Comparison of ENCODE assay signal across 8 cellular contexts in the genomic region with DNA sequence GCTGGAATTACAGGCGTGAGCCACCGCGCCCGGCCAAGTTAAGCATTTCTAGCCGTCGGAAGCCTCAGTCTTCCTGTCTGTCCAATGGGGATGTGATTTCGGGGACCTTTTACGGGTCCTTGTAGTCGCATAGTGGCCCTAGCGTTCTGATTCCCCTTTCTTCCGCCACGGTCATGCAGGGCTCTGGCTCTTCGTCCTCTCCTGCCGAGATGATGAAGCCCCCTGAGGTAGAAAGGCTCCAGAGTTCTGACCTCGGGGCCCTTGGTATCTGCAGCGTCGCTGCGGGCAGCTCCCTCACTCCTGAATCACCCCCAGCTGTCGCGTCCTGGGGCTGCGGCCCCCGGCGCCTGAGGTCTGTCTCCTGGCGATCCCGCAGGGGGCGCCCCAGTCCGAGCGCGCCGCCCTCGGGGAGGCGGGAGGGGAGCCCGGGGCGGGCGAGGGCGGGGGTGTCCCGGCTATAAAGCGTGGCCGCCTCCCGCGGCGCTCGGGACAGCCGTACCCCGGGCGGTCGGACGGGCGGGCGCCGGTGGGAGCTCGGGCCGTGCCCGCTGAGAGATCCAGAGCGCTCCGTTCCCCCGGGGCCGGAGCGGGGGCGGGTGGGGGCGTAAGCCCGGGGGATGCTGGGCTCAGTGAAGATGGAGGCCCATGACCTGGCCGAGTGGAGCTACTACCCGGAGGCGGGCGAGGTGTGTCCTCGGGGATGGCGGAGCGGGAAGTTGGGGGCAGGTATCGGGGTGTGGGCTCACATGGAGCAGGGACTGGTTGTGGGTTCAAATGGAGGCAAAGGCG. TPM values are rescaled to one million over a fixed set of nuclear protein-coding genes. Genes with fewer than 3 reads are reported as not detected.
DNase-seq lines count a peak whose midpoint lies in the region; ATAC-seq and TF ChIP-seq lines count a peak whose summit lies in the region.

A gene (plus strand): TSS at position 487 of the 789 bp plus-strand sequence. CDS start 131 bp downstream, at position 618.

- H3K9me3 ChIP-seq in T-helper 17 cell (ENCODE audit: control insufficient read depth, low read length, poor library complexity, severe bottlenecking), result no peaks in the 10 kb centered on the region
- no peaks in the 10 kb centered on the region for H3K9me3 ChIP-seq in mammary epithelial cell (replicated peaks; ENCODE audit: insufficient read depth, low read length)

- no peak within 1 kb of the TSS for H3K9ac ChIP-seq in mammary epithelial cell (ENCODE audit: insufficient read depth, low read length)

- H2AFZ ChIP-seq in mammary epithelial cell (ENCODE audit: low read depth, low read length), result peak within 1 kb of the TSS; percentile 90

- 36% methylated on average over 17 of the region's 71 CpGs for WGBS in mammary epithelial cell (ENCODE audit: low coverage, missing lambda C conversion rate)

- H3K4me3 ChIP-seq in GM12865 (ENCODE audit: low read depth, low read length) (peak within 1 kb of the TSS; percentile 64), HL-60 (replicated peaks; ENCODE audit: insufficient read depth, low read length) (peak within 1 kb of the TSS; percentile 37), mammary epithelial cell (replicated peaks in 1 of 3; ENCODE audit: insufficient read depth in 1 of 3, low read depth in 2 of 3, low read length in 3 of 3) (peak within 1 kb of the TSS; percentile 49 to 53 (median 52))

- peak; percentile 13 for ATAC-seq in T-helper 17 cell

- H3K4me3 Mint-ChIP-seq in T-helper 17 cell, result peak within 1 kb of the TSS; percentile 100

- no peaks in the 10 kb centered on the region for H4K20me1 ChIP-seq in mammary epithelial cell (ENCODE audit: insufficient read depth, low read length)

- peaks cover 13% of the 10 kb centered on the region for H3K27me3 Mint-ChIP-seq in T-helper 17 cell

- BruUV-seq in mammary epithelial cell (replicated peaks; lab: Mats Ljungman, UMichigan), result no TSS peak

- peak within 1 kb of the TSS; percentile 99 for H3K27ac Mint-ChIP-seq in T-helper 17 cell

- H3K79me2 ChIP-seq in mammary epithelial cell (ENCODE audit: insufficient read depth, low read length), result peaks cover 38% of the 10 kb centered on the region

- TF ChIP-seq CTCF in GM12865 (IDR thresholded peaks at IDR 0.05; ENCODE audit: insufficient read depth, low read depth, low read length, missing control alignments) (peak; percentile 64), HL-60 (IDR thresholded peaks at IDR 0.05; ENCODE audit: insufficient read depth, low read length) (no peak), mammary epithelial cell (conservative IDR thresholded peaks at IDR 0.05 in 1 of 2, IDR thresholded peaks at IDR 0.05 in 1 of 2; ENCODE audit: extremely low read depth in 1 of 2, insufficient read depth in 1 of 2, low read depth in 1 of 2, low read length in 2 of 2) (peak; percentile 5 to 47)

- dilution Hi-C loops in mammary epithelial cell (cut with HindIII; ENCODE audit: low sequenced_read_pairs), result no loop called here

- DNase-seq in GM12865 (ENCODE audit: low read depth) (peak; percentile 69), HL-60 (ENCODE audit: low read depth in 1 of 2, low spot score in 1 of 2) (no peak), T-helper 17 cell (peak; percentile 47 to 58 (median 56)), mammary epithelial cell (no peak), left kidney (ENCODE audit: low read depth, low spot score) (peak; percentile 54), DMS153 (lab: John Stamatoyannopoulos, UW) (no peak), NCI-H2029 treated with DMSO at 0.1 percent for 48 hours (lab: John Stamatoyannopoulos, UW) (no peak)
- DNase-seq in stimulated activated CD8-positive, alpha-beta memory T cell treated with anti-CD3 and anti-CD28 coated beads, Interleukin-15, amount 100 ng/mL, for 24 hours (ENCODE audit: low read depth), result peak; percentile 30

- intact Hi-C loops in mammary epithelial cell (cut with micrococcal nuclease), result loop anchor here (1.0 kb wide), 1 partner anchor 22 kb away; a partner anchor contains a TSS

- peaks cover 4% of the 10 kb centered on the region for H3K36me3 Mint-ChIP-seq in T-helper 17 cell (ENCODE audit: low read depth)

- in situ Hi-C loops in mammary epithelial cell (cut with MboI; ENCODE audit: low sequenced_read_pairs in 2 of 2), result no loop called here

- no peak within 1 kb of the TSS for H3K27ac ChIP-seq in HL-60 (replicated peaks)
- no peak within 1 kb of the TSS for H3K27ac ChIP-seq in mammary epithelial cell (ENCODE audit: insufficient read depth, low read depth, low read length)

- H3K4me1 ChIP-seq in mammary epithelial cell (ENCODE audit: insufficient read depth, low read length), result no peaks in the 10 kb centered on the region

- CTCF ChIA-PET in mammary epithelial cell (lab: Charles Lee; ENCODE audit: low non-redundant PET), result interaction anchor here (0.7 to 1.0 kb wide), 2 partner anchors 47 to 95 kb away, joined by 15 to 16 read pairs; a partner anchor contains a TSS

- H3K4me2 ChIP-seq in mammary epithelial cell (ENCODE audit: insufficient read depth, low read depth, low read length), result peak within 1 kb of the TSS; percentile 90

- H3K36me3 ChIP-seq in mammary epithelial cell (ENCODE audit: insufficient read depth, low read length), result peaks cover 3% of the 10 kb centered on the region

- H3K4me1 Mint-ChIP-seq in T-helper 17 cell, result peaks cover 35% of the 10 kb centered on the region

- peaks cover 31% of the 10 kb centered on the region for H3K27me3 ChIP-seq in HL-60 (ENCODE audit: insufficient read depth, poor library complexity, severe bottlenecking)
- peaks cover 2% of the 10 kb centered on the region for H3K27me3 ChIP-seq in mammary epithelial cell (ENCODE audit: insufficient read depth, low read length)

RNA-seq across cellular contexts. Expression of the gene that starts here (rescaled TPM):
- total RNA-seq in T-helper 17 cell (not detected), mammary epithelial cell (not detected)
- polyA plus RNA-seq in mammary epithelial cell, result not detected
- polyA minus RNA-seq in mammary epithelial cell, result not detected

Comparison
In these comparisons a context has a peak if more than half of its experiments do, and no peak if none do; other contexts are left out.
1. Peak in DNase-seq and ATAC-seq in T-helper 17 cell; RNA of the gene not detected or under 1 TPM.
2. DNase-seq: peak in GM12865 (single experiment), left kidney (single experiment) and stimulated activated CD8-positive, alpha-beta memory T cell treated with anti-CD3 and anti-CD28 coated beads, Interleukin-15, amount 100 ng/mL, for 24 hours (single experiment); none in HL-60 (0 of 2), mammary epithelial cell (single experiment), DMS153 (single experiment) and NCI-H2029 treated with DMSO at 0.1 percent for 48 hours (single experiment).
3. Peak in every context shown above with its lines, with median percentiles within 50 percentile points of each other: H3K4me3 ChIP-seq.